22 cellular contexts compared by ENCODE assay signal in the genomic region with DNA sequence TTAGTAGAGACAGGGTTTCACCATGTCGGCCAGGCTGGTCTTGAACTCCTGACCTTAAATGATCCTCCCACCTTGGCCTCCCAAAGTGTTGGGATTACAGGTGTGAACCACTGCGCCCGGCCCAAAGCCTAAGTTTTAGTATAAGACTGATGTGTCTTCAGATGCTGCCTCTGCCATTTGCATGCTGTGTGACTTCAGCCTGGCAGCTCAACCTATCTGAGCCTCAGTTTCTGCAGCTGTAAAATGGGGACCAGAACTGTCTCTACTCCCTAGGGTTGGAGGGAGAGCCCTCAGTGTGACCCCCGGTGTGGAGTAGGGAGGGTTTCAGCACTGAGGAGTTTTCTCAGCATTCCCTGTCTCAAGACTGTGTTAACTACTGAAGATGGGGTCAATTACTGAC.
"Had no signal": no experiment of that assay in that cellular context is flagged by ENCODE, and none has a peak within 500 bp of the region (broad histone marks: within the 10 kb centered on the region; RNA-seq: fewer than 3 reads in every experiment).

No MANE protein-coding gene starts in this region.

- H3K4me1 ChIP-seq: esophagus squamous epithelium, parathyroid adenoma, sigmoid colon, stomach, thyroid gland, upper lobe of left lung had no signal

- H3K9ac ChIP-seq: parathyroid adenoma had no signal

- H3K9me3 ChIP-seq: esophagus squamous epithelium, heart right ventricle, mucosa of descending colon, neutrophil, sigmoid colon, stomach, thyroid gland, upper lobe of left lung had no signal

- DNase-seq: effector memory CD4-positive, alpha-beta T cell; esophagus squamous epithelium; foreskin melanocyte; glutamatergic neuron; heart right ventricle; hippocampal formation; kidney glomerular epithelial cell; left colon; mesenchymal stem cell; mucosa of descending colon; naive B cell; sigmoid colon; stimulated activated CD4-positive, alpha-beta T cell treated with anti-CD3 and anti-CD28 coated beads, Interleukin-2, amount 100 ng/mL, for 24 hours; stimulated activated CD4-positive, alpha-beta T cell treated with anti-CD3 and anti-CD28 coated beads, Interleukin-4, amount 100 ng/mL, for 24 hours; stimulated activated naive CD4-positive, alpha-beta T cell treated with Interleukin-2 at 50 U/mL for 16 hours; stomach; thyroid gland; upper lobe of left lung had no signal

- H3K4me3 ChIP-seq: esophagus squamous epithelium, heart right ventricle, mucosa of descending colon, sigmoid colon, stomach, thyroid gland, upper lobe of left lung had no signal

- H3K36me3 ChIP-seq: esophagus squamous epithelium, heart right ventricle, neutrophil, sigmoid colon, stomach, thyroid gland, upper lobe of left lung had no signal

- H3K27me3 ChIP-seq: neutrophil, thyroid gland, upper lobe of left lung had no signal

- H3K27ac ChIP-seq: esophagus squamous epithelium, heart right ventricle, neutrophil, parathyroid adenoma, sigmoid colon, stomach, thyroid gland, upper lobe of left lung had no signal

- ATAC-seq: heart right ventricle; left colon; mucosa of descending colon; natural killer cell treated with Interleukin-12 subunit alpha and Interleukin-12 subunit beta and Interleukin-15 and Interleukin-18, amount 100 ng/mL, for 72 hours; stimulated activated effector memory CD8-positive, alpha-beta T cell treated with anti-CD3 and anti-CD28 coated beads, Interleukin-12 subunit alpha, Interleukin-12 subunit beta, amount 100 ng/mL, for 72 hours had no signal
